10 cellular contexts compared by ENCODE assay signal in the genomic region with DNA sequence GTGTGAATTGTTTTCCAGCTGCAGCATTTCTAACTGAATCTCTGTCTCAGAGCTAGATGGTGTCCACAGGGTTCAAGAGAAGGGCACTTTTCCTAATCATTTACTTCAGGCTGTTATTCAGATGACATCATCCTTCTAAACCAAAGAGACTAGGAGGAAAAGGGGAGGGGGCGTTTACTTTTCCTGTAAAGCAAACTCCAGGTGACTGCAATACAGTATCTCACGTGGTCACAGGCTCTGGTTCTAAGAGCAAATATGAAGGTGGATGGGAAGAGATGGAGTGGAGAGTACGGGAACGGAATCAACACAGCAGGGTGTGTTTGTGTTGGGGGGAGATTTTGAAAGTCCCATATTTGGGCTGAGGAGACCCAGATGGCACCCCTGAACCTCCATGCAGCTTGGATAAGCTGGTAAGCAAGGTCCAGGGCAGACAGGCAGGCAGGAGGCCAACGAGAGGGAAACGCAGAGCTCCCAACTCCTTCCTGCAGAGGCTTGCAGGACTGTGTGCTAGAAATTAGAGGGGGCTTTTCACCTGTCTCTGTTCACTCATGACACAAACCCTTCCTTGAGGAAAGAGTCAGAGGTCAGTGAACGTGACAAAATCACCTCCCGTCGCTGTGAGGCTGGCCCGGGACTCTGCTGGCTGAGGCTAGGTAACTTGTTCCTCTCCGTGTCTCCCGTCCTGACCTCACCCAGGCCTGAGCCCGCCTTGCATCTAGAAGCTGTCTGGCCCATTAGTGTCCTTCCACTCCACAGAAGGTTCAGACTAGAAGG.
DNase-seq lines count a peak whose midpoint lies in the region; ATAC-seq, FAIRE-seq and TF ChIP-seq lines count a peak whose summit lies in the region.
"Had no signal": no experiment of that assay in that cellular context is flagged by ENCODE, and none has a peak within 500 bp of the region (broad histone marks: within the 10 kb centered on the region; RNA-seq: fewer than 3 reads in every experiment).

No MANE protein-coding gene starts in this region.

- peak in 2 of 3 donors; percentile 33 to 40 for TF ChIP-seq POLR2A in body of pancreas (IDR thresholded peaks at IDR 0.05)

- H3K36me3 ChIP-seq in body of pancreas (replicated peaks in 1 of 2; ENCODE audit: insufficient read depth in 1 of 2, low read depth in 2 of 2) (no peaks in the 10 kb centered on the region), pancreas (no peaks in the 10 kb centered on the region)
- H3K36me3 ChIP-seq: prostate gland had no signal

- intact Hi-C loops in body of pancreas (cut with DNase I) (no loop called here), pancreas (cut with DNase I) (no loop called here)

- H3K4me1 ChIP-seq in body of pancreas (peaks cover 32% of the 10 kb centered on the region), pancreas (peaks cover 13 to 29% (median 18%) of the 10 kb centered on the region in 3 donors)
- H3K4me1 ChIP-seq: prostate gland had no signal

- H3K27me3 ChIP-seq in body of pancreas (no peaks in the 10 kb centered on the region), pancreas (no peaks in the 10 kb centered on the region)

- no peak for FAIRE-seq in pancreas (lab: Jason Lieb, UNC)

- peak; percentile 14 for ATAC-seq in GM19467 (IDR thresholded peaks at IDR 0.05; ENCODE audit: unreplicated experiment)
- ATAC-seq in body of pancreas: peak; percentile 96
- peak; percentile 93 to 97 (median 96) for ATAC-seq in pancreas
- ATAC-seq in GM21576 (IDR thresholded peaks at IDR 0.05; ENCODE audit: unreplicated experiment): no peak
- ATAC-seq in GM18870 (IDR thresholded peaks at IDR 0.05; ENCODE audit: unreplicated experiment): no peak
- no peak for ATAC-seq in HG03097 (IDR thresholded peaks at IDR 0.05; ENCODE audit: low FRiP score, unreplicated experiment)
- no peak for ATAC-seq in GM19023 (IDR thresholded peaks at IDR 0.05; ENCODE audit: unreplicated experiment)

- H3K27ac ChIP-seq in body of pancreas (peak overlapping the region; percentile 65 to 87 (median 81)), pancreas (peak overlapping the region; percentile 58 to 90 (median 74))
- H3K27ac ChIP-seq: prostate gland had no signal

- H3K4me3 ChIP-seq in body of pancreas (no peak overlapping the region), pancreas (peak overlapping the region in 2 of 4 donors; percentile 20 to 21)
- H3K4me3 ChIP-seq: prostate gland had no signal

- 64 to 68% methylated on average over 13 of the region's 13 CpGs for WGBS in body of pancreas, 2 donors
- 59 to 64% methylated on average over 13 of the region's 13 CpGs for WGBS in pancreas, 2 donors

- DNase-seq in NCI-H2029 (lab: John Stamatoyannopoulos, UW) (peak; percentile 99), body of pancreas (peak; percentile 62 to 88 (median 74)), pancreas (peak in 5 of 6 donors; percentile 45 to 83 (median 68))
- DNase-seq: stimulated activated naive CD4-positive, alpha-beta T cell treated with Interleukin-2 at 50 U/mL for 16 hours had no signal

- H3K9me3 ChIP-seq in body of pancreas: no peaks in the 10 kb centered on the region
- no peaks in the 10 kb centered on the region for H3K9me3 ChIP-seq in pancreas
- H3K9me3 ChIP-seq: prostate gland had no signal

- TF ChIP-seq CTCF in body of pancreas (IDR thresholded peaks at IDR 0.05) (peak in 1 of 7 experiments; percentile 2), pancreas (IDR thresholded peaks at IDR 0.05) (no peak)

Comparison
In these comparisons a context has a peak if more than half of its experiments do, and no peak if none do; other contexts are left out.
1. ATAC-seq: peak in GM19467 (single experiment), body of pancreas (single experiment) and pancreas (4 of 4); none in GM21576 (single experiment), GM18870 (single experiment), HG03097 (single experiment) and GM19023 (single experiment).
2. Peak in every context shown above with its lines, with median percentiles within 50 percentile points of each other: DNase-seq.